Comparison of ENCODE assay signal across 8 cellular contexts in genomic region chr10:72334832-72335393, GRCh38. TPM values are rescaled to one million over a fixed set of nuclear protein-coding genes. Genes with fewer than 3 reads are reported as not detected.
DNase-seq lines count a peak whose midpoint lies in the region; ATAC-seq, FAIRE-seq and TF ChIP-seq lines count a peak whose summit lies in the region.

No MANE protein-coding gene starts in this region.

- H3K27me3 Mint-ChIP-seq in T-helper 2 cell treated with Interferon-gamma antibody and Interleukin-4, amounts not matched to agents 5 μg/mL and 100 μg/mL, for 36 hours (ENCODE audit: low read depth): no peaks in the 10 kb centered on the region

- H3K36me3 ChIP-seq in kidney (ENCODE audit: control insufficient read depth in 1 of 2, insufficient read depth in 2 of 2, low read length in 2 of 2): peaks cover 6 to 13% of the 10 kb centered on the region in 2 donors

- peak overlapping the region; percentile 71 for H3K4me3 Mint-ChIP-seq in T-helper 2 cell treated with Interferon-gamma antibody and Interleukin-4, amounts not matched to agents 5 μg/mL and 100 μg/mL, for 36 hours

- H3K36me3 Mint-ChIP-seq in T-helper 2 cell treated with Interferon-gamma antibody and Interleukin-4, amounts not matched to agents 5 μg/mL and 100 μg/mL, for 36 hours (ENCODE audit: low read depth): peaks cover 41% of the 10 kb centered on the region

- H3K4me3 ChIP-seq in astrocyte of the spinal cord (ENCODE audit: low read depth, low read length) (no peak overlapping the region), kidney (ENCODE audit: low read length in 2 of 2) (no peak overlapping the region)

- peak overlapping the region; percentile 91 to 93 for H3K27ac ChIP-seq in kidney (ENCODE audit: low read depth in 2 of 2, low read length in 2 of 2)

- H3K4me1 Mint-ChIP-seq in T-helper 2 cell treated with Interferon-gamma antibody and Interleukin-4, amounts not matched to agents 5 μg/mL and 100 μg/mL, for 36 hours (ENCODE audit: low read depth): peaks cover 63% of the 10 kb centered on the region

- peak; percentile 74 for DNase-seq in activated naive CD4-positive, alpha-beta T cell treated with Interleukin-2 at 50 U/mL for 16 hours
- no peak for DNase-seq in activated naive CD4-positive, alpha-beta T cell treated with anti-CD3 and anti-CD28 coated beads, Interleukin-2, amount 50 U/mL, for 16 hours
- peak; percentile 92 for DNase-seq in T-helper 2 cell treated with Interferon-gamma antibody and Interleukin-4, amounts not matched to agents 5 μg/mL and 100 μg/mL, for 36 hours (ENCODE audit: low spot score)
- DNase-seq in astrocyte of the spinal cord (ENCODE audit: low read depth, low spot score) (peak; percentile 100), kidney (peak; percentile 99), DMS153 treated with DMSO at 0.1 percent for 48 hours (lab: John Stamatoyannopoulos, UW; ENCODE audit: unreplicated experiment) (no peak)
- peak; percentile 81 to 83 for DNase-seq in stimulated activated CD4-positive, alpha-beta T cell treated with anti-CD3 and anti-CD28 coated beads, Interleukin-15, amount 100 ng/mL, for 48 hours (ENCODE audit: low read depth in 2 of 2)

- H3K4me1 ChIP-seq in kidney (ENCODE audit: control insufficient read depth in 1 of 2, insufficient read depth in 1 of 2, low read depth in 1 of 2, low read length in 2 of 2): peaks cover 47 to 54% of the 10 kb centered on the region in 2 donors

- TF ChIP-seq CTCF in astrocyte of the spinal cord (IDR thresholded peaks at IDR 0.05; ENCODE audit: low read depth, low read length): peak; percentile 43
- TF ChIP-seq CTCF in kidney (IDR thresholded peaks at IDR 0.05; ENCODE audit: borderline replicate concordance, extremely low read depth, insufficient read depth): no peak

- in situ Hi-C loops in astrocyte of the spinal cord (cut with HindIII; ENCODE audit: low sequenced_read_pairs): no loop called here

- peak; percentile 66 for ATAC-seq in HG03432 (IDR thresholded peaks at IDR 0.05; ENCODE audit: unreplicated experiment)

- peak overlapping the region in 1 of 2 donors; percentile 12 for H3K9ac ChIP-seq in kidney (ENCODE audit: low read length in 2 of 2)

- H3K27ac Mint-ChIP-seq in T-helper 2 cell treated with Interferon-gamma antibody and Interleukin-4, amounts not matched to agents 5 μg/mL and 100 μg/mL, for 36 hours: peak overlapping the region; percentile 87

- H3K9me3 Mint-ChIP-seq in T-helper 2 cell treated with Interferon-gamma antibody and Interleukin-4, amounts not matched to agents 5 μg/mL and 100 μg/mL, for 36 hours: no peaks in the 10 kb centered on the region

- FAIRE-seq in kidney (lab: Jason Lieb, UNC): no peak

- intact Hi-C loops in kidney (cut with DNase I): loop anchor here (10.0 kb wide), 3 partner anchors 60 to 210 kb away; partner anchors contain the start of gene DDIT4

- H3K9me3 ChIP-seq in kidney (ENCODE audit: control insufficient read depth in 1 of 2, low read length in 2 of 2): no peaks in the 10 kb centered on the region

RNA-seq across cellular contexts. Expression of gene DNAJB12, which starts 19.8 kb away (rescaled TPM):
- total RNA-seq in kidney: 37.7 TPM
- polyA plus RNA-seq in kidney (ENCODE audit: insufficient read depth, low read depth, low replicate concordance): 32.0 TPM

Comparison
In these comparisons a context has a peak if more than half of its experiments do, and no peak if none do; other contexts are left out.
1. DNase-seq: peak in activated naive CD4-positive, alpha-beta T cell treated with Interleukin-2 at 50 U/mL for 16 hours (single experiment), T-helper 2 cell treated with Interferon-gamma antibody and Interleukin-4, amounts not matched to agents 5 μg/mL and 100 μg/mL, for 36 hours (single experiment), astrocyte of the spinal cord (single experiment), kidney (single experiment) and stimulated activated CD4-positive, alpha-beta T cell treated with anti-CD3 and anti-CD28 coated beads, Interleukin-15, amount 100 ng/mL, for 48 hours (2 of 2); none in activated naive CD4-positive, alpha-beta T cell treated with anti-CD3 and anti-CD28 coated beads, Interleukin-2, amount 50 U/mL, for 16 hours (single experiment) and DMS153 treated with DMSO at 0.1 percent for 48 hours (single experiment).